13 cellular contexts compared by ENCODE assay signal in the genomic region with DNA sequence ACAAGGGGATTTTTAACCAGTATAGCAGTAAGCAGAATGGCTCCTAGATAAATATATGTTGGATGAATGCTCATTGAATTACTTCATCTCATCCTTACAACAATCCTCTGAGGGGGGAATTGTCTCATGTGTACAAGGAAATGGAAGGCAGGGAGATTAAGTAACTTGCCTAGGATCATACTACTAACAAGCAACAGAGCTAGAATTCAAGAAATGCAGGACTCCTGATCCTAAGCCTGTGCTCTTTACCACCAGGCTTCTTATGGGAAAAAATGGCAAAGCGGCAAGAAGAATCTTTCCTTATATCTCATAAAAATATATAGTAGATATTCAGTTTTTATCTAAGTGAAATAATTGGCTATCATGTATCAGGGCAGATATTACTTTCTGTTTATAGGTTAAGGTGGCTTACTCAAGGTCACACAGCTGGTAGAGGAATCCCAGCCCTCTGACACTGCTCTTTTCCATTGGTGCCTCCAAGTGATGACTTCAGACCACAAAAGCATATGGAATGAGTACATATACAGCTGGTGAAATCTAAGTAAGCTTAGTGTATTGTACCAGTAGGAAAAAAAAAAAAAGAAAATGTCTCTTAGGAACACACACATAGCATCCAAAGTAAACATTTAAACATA. TPM values are rescaled to one million over a fixed set of nuclear protein-coding genes. Genes with fewer than 3 reads are reported as not detected.
A peak's percentile ranks its signal among the peaks of the same experiment; 100 is the strongest.
DNase-seq lines count a peak whose midpoint lies in the region; ATAC-seq and TF ChIP-seq lines count a peak whose summit lies in the region.
"Had no signal": no experiment of that assay in that cellular context is flagged by ENCODE, and none has a peak within 500 bp of the region (broad histone marks: within the 10 kb centered on the region; RNA-seq: fewer than 3 reads in every experiment).

No MANE protein-coding gene starts in this region.

- H3K36me3 Mint-ChIP-seq in activated naive CD8-positive, alpha-beta T cell treated with anti-CD3 and anti-CD28 coated beads, Interleukin-2, amount 10 ng/mL, durations not matched to agents 7 days and 5 days = peaks cover 11% of the 10 kb centered on the region
- H3K36me3 Mint-ChIP-seq in naive thymus-derived CD4-positive, alpha-beta T cell = peaks cover 0 to 7% (median 0%) of the 10 kb centered on the region in 5 donors

- no peak for TF ChIP-seq CTCF in HFF-Myc (IDR thresholded peaks at IDR 0.05; ENCODE audit: low read depth, low read length, missing control alignments)

- no peaks in the 10 kb centered on the region for H3K9me3 ChIP-seq in naive thymus-derived CD4-positive, alpha-beta T cell (ENCODE audit: control insufficient read depth in 2 of 3, low read length in 3 of 3)
- H3K9me3 ChIP-seq: ovary had no signal

- no peaks in the 10 kb centered on the region for H3K27me3 Mint-ChIP-seq in activated naive CD8-positive, alpha-beta T cell treated with anti-CD3 and anti-CD28 coated beads, Interleukin-2, amount 10 ng/mL, durations not matched to agents 7 days and 5 days
- H3K27me3 Mint-ChIP-seq in naive thymus-derived CD4-positive, alpha-beta T cell = peaks cover 0 to 3% (median 0%) of the 10 kb centered on the region in 5 donors

- DNase-seq in DMS 273 (lab: John Stamatoyannopoulos, UW; ENCODE audit: unreplicated experiment) = peak; percentile 23
- no peak for DNase-seq in DMS 273 treated with DMSO at 0.1 percent for 48 hours (lab: John Stamatoyannopoulos, UW)
- peak; percentile 22 for DNase-seq in HFF-Myc (ENCODE audit: extremely low read depth, low read depth)
- DNase-seq in activated naive CD8-positive, alpha-beta T cell treated with anti-CD3 and anti-CD28 coated beads, Interleukin-2, amount 10 ng/mL, durations not matched to agents 7 days and 5 days = no peak
- DNase-seq in naive thymus-derived CD4-positive, alpha-beta T cell = no peak
- DNase-seq in NCI-H345 (lab: John Stamatoyannopoulos, UW) = no peak
- DNase-seq in DMS153 treated with DMSO at 0.1 percent for 48 hours (lab: John Stamatoyannopoulos, UW; ENCODE audit: unreplicated experiment) = no peak
- DNase-seq: NCI-H1417; ovary; stimulated activated CD4-positive, alpha-beta T cell treated with anti-CD3 and anti-CD28 coated beads, Interleukin-4, amount 100 ng/mL, for 24 hours had no signal

- no peak for ATAC-seq in activated naive CD8-positive, alpha-beta T cell treated with anti-CD3 and anti-CD28 coated beads, Interleukin-2, amount 10 ng/mL, durations not matched to agents 7 days and 5 days (ENCODE audit: low read depth)
- no peak for ATAC-seq in naive thymus-derived CD4-positive, alpha-beta T cell
- no peak for ATAC-seq in GM18858 (IDR thresholded peaks at IDR 0.05; ENCODE audit: unreplicated experiment)
- ATAC-seq: foreskin keratinocyte had no signal

- peaks cover 32% of the 10 kb centered on the region for H3K4me1 Mint-ChIP-seq in activated naive CD8-positive, alpha-beta T cell treated with anti-CD3 and anti-CD28 coated beads, Interleukin-2, amount 10 ng/mL, durations not matched to agents 7 days and 5 days
- peaks cover 14 to 52% (median 40%) of the 10 kb centered on the region in 7 donors for H3K4me1 Mint-ChIP-seq in naive thymus-derived CD4-positive, alpha-beta T cell

- POLR2A ChIA-PET in activated naive CD8-positive, alpha-beta T cell treated with anti-CD3 and anti-CD28 coated beads, Interleukin-2, amount 10 ng/mL, durations not matched to agents 7 days and 5 days (lab: Charles Lee) = interaction anchor here (0.7 to 6.3 kb wide), 2 partner anchors 15 to 86 kb away, joined by 3 to 56 read pairs; a partner anchor contains a TSS
- POLR2A ChIA-PET in naive thymus-derived CD4-positive, alpha-beta T cell (lab: Charles Lee) = interaction anchor here (1.2 to 1.5 kb wide), 2 partner anchors 94 to 109 kb away, joined by 5 to 6 read pairs; a partner anchor contains a TSS

- H3K4me1 ChIP-seq in naive thymus-derived CD4-positive, alpha-beta T cell (ENCODE audit: control insufficient read depth in 2 of 2, insufficient read depth in 2 of 2, low read length in 2 of 2) = peaks cover 5 to 6% of the 10 kb centered on the region in 2 donors
- H3K4me1 ChIP-seq: foreskin keratinocyte had no signal

- no peak overlapping the region for H3K27ac ChIP-seq in naive thymus-derived CD4-positive, alpha-beta T cell (ENCODE audit: low read depth, low read length)
- H3K27ac ChIP-seq: 22Rv1, foreskin keratinocyte, ovary had no signal

- peak overlapping the region; percentile 61 for H3K4me3 Mint-ChIP-seq in activated naive CD8-positive, alpha-beta T cell treated with anti-CD3 and anti-CD28 coated beads, Interleukin-2, amount 10 ng/mL, durations not matched to agents 7 days and 5 days
- H3K4me3 Mint-ChIP-seq in naive thymus-derived CD4-positive, alpha-beta T cell = peak overlapping the region; percentile 2 to 93 (median 54)

- H3K27me3 ChIP-seq in naive thymus-derived CD4-positive, alpha-beta T cell (ENCODE audit: control insufficient read depth in 2 of 2, insufficient read depth in 2 of 2, low read length in 2 of 2) = no peaks in the 10 kb centered on the region
- H3K27me3 ChIP-seq: foreskin keratinocyte, ovary had no signal

- CTCF ChIA-PET in naive thymus-derived CD4-positive, alpha-beta T cell (lab: Charles Lee) = no interaction called here

- intact Hi-C loops in naive thymus-derived CD4-positive, alpha-beta T cell (cut with micrococcal nuclease) = loop anchor here in 1 of 2 donors (5.0 kb wide), 1 partner anchor 185 kb away; a partner anchor contains a TSS

- no peak overlapping the region for H3K4me3 ChIP-seq in HFF-Myc (replicated peaks; ENCODE audit: low read depth, low read length)
- H3K4me3 ChIP-seq in naive thymus-derived CD4-positive, alpha-beta T cell (ENCODE audit: low read length) = no peak overlapping the region
- H3K4me3 ChIP-seq: ovary had no signal

- peak overlapping the region; percentile 34 for H3K27ac Mint-ChIP-seq in activated naive CD8-positive, alpha-beta T cell treated with anti-CD3 and anti-CD28 coated beads, Interleukin-2, amount 10 ng/mL, durations not matched to agents 7 days and 5 days
- peak overlapping the region in 3 of 9 donors; percentile 44 to 58 (median 58) for H3K27ac Mint-ChIP-seq in naive thymus-derived CD4-positive, alpha-beta T cell

- peaks cover 0 to 16% (median 0%) of the 10 kb centered on the region in 3 experiments for H3K36me3 ChIP-seq in naive thymus-derived CD4-positive, alpha-beta T cell (ENCODE audit: control insufficient read depth in 2 of 3, insufficient read depth in 3 of 3, low read length in 3 of 3)
- H3K36me3 ChIP-seq: ovary had no signal

- no peaks in the 10 kb centered on the region for H3K9me3 Mint-ChIP-seq in activated naive CD8-positive, alpha-beta T cell treated with anti-CD3 and anti-CD28 coated beads, Interleukin-2, amount 10 ng/mL, durations not matched to agents 7 days and 5 days
- peaks cover 0 to 4% (median 0%) of the 10 kb centered on the region in 11 donors for H3K9me3 Mint-ChIP-seq in naive thymus-derived CD4-positive, alpha-beta T cell

RNA-seq across cellular contexts. Expression of a gene that starts 2.1 kb away (rescaled TPM):
- total RNA-seq in activated naive CD8-positive, alpha-beta T cell treated with anti-CD3 and anti-CD28 coated beads, Interleukin-2, amount 10 ng/mL, durations not matched to agents 7 days and 5 days = 10 to 100 TPM; 23.3 to 27.4 TPM
- 10 to 100 TPM; 22.4 to 26.6 (median 25.1) TPM for total RNA-seq in naive thymus-derived CD4-positive, alpha-beta T cell
- 10 to 100 TPM in 1 of 2 donors, 1 to 10 TPM in 1; 9.8 to 12.4 TPM for polyA plus RNA-seq in naive thymus-derived CD4-positive, alpha-beta T cell

RNA-seq across cellular contexts. Expression of a gene that starts 2.3 kb away (rescaled TPM):
- 10 to 100 TPM; 27.4 to 28.5 TPM for total RNA-seq in activated naive CD8-positive, alpha-beta T cell treated with anti-CD3 and anti-CD28 coated beads, Interleukin-2, amount 10 ng/mL, durations not matched to agents 7 days and 5 days
- 10 to 100 TPM; 20.3 to 54.5 (median 23.0) TPM for total RNA-seq in naive thymus-derived CD4-positive, alpha-beta T cell
- polyA plus RNA-seq in naive thymus-derived CD4-positive, alpha-beta T cell = 1 to 10 TPM; 6.8 to 7.9 TPM

Comparison
In these comparisons a context has a peak if more than half of its experiments do, and no peak if none do; other contexts are left out.
1. DNase-seq: peak in DMS 273 (single experiment) and HFF-Myc (single experiment); none in DMS 273 treated with DMSO at 0.1 percent for 48 hours (single experiment), activated naive CD8-positive, alpha-beta T cell treated with anti-CD3 and anti-CD28 coated beads, Interleukin-2, amount 10 ng/mL, durations not matched to agents 7 days and 5 days (single experiment), naive thymus-derived CD4-positive, alpha-beta T cell (0 of 9), NCI-H345 (single experiment) and DMS153 treated with DMSO at 0.1 percent for 48 hours (single experiment).